18 cellular contexts compared by ENCODE assay signal in the genomic region with DNA sequence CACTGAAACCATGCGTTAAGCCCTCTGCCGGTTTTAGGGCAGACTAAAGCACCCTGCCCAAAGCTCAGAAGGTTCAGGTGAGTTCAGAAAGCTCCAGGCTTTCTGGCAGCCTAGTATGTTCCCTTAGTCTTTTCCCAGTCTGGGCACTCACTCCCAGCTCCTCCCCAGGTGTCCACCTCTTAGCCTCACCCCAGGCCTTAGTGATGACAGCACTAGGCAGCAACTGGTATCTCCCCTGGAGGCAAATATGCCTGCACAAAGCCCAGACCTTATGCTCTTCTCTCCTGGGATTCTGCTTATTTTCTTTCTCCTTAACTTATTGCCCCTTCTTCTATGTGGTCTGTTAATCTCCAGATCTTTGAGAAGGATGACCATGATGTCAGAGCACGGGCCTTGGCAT.
DNase-seq lines count a peak whose midpoint lies in the region; ATAC-seq and TF ChIP-seq lines count a peak whose summit lies in the region.
"Had no signal": no experiment of that assay in that cellular context is flagged by ENCODE, and none has a peak within 500 bp of the region (broad histone marks: within the 10 kb centered on the region; RNA-seq: fewer than 3 reads in every experiment).

No MANE protein-coding gene starts in this region.

- no peak overlapping the region for H3K27ac Mint-ChIP-seq in activated CD4-positive, alpha-beta T cell treated with anti-CD3 and anti-CD28 coated beads, Interleukin-2, amount 10 ng/mL, durations not matched to agents 7 days and 5 days

- ATAC-seq in GM21717 (IDR thresholded peaks at IDR 0.05; ENCODE audit: unreplicated experiment) (no peak), GM19351 (IDR thresholded peaks at IDR 0.05; ENCODE audit: unreplicated experiment) (no peak)

- no peak overlapping the region for H3K4me3 ChIP-seq in liver (ENCODE audit: low read depth in 1 of 3, low read length in 3 of 3)
- H3K4me3 ChIP-seq in suprapubic skin, result no peak overlapping the region
- H3K4me3 ChIP-seq: GM23248, MG63 had no signal

- H3K36me3 ChIP-seq in liver (ENCODE audit: control insufficient read depth in 4 of 4, insufficient read depth in 3 of 4, low read depth in 1 of 4, low read length in 3 of 4) (no peaks in the 10 kb centered on the region), suprapubic skin (no peaks in the 10 kb centered on the region)
- H3K36me3 ChIP-seq: MG63 had no signal

- no peaks in the 10 kb centered on the region for H3K27me3 ChIP-seq in liver (ENCODE audit: control insufficient read depth in 4 of 4, insufficient read depth in 4 of 4, low read length in 3 of 4)
- no peaks in the 10 kb centered on the region for H3K27me3 ChIP-seq in suprapubic skin
- H3K27me3 ChIP-seq: MG63 had no signal

- no peak overlapping the region for H3K9ac ChIP-seq in liver (ENCODE audit: low read depth in 1 of 2, low read length in 2 of 2)
- H3K9ac ChIP-seq: GM23248 had no signal

- H3K27ac ChIP-seq in VCaP, result peak overlapping the region; percentile 95
- H3K27ac ChIP-seq in liver (ENCODE audit: low read depth in 1 of 2, low read length in 2 of 2), result no peak overlapping the region
- H3K27ac ChIP-seq in suprapubic skin, result peak overlapping the region; percentile 68
- H3K27ac ChIP-seq: GM23248 had no signal

- no peaks in the 10 kb centered on the region for H3K9me3 ChIP-seq in liver (ENCODE audit: control insufficient read depth in 4 of 4, low read length in 3 of 4)
- no peaks in the 10 kb centered on the region for H3K9me3 ChIP-seq in suprapubic skin
- H3K9me3 ChIP-seq: MG63 had no signal

- POLR2A ChIA-PET in activated CD4-positive, alpha-beta T cell treated with anti-CD3 and anti-CD28 coated beads, Interleukin-2, amount 10 ng/mL, durations not matched to agents 7 days and 5 days (lab: Charles Lee), result no interaction called here

- no peak for TF ChIP-seq EP300 in suprapubic skin (IDR thresholded peaks at IDR 0.05)

- H3K9me3 Mint-ChIP-seq in activated CD4-positive, alpha-beta T cell treated with anti-CD3 and anti-CD28 coated beads, Interleukin-2, amount 10 ng/mL, durations not matched to agents 7 days and 5 days, result no peaks in the 10 kb centered on the region
- H3K9me3 Mint-ChIP-seq: CD8-positive, alpha-beta memory T cell had no signal

- TF ChIP-seq POLR2A in suprapubic skin (IDR thresholded peaks at IDR 0.05), result no peak

- DNase-seq in NCI-H146 (lab: John Stamatoyannopoulos, UW) (peak; percentile 10), NCI-H146 treated with DMSO at 0.1 percent for 48 hours (lab: John Stamatoyannopoulos, UW; ENCODE audit: unreplicated experiment) (no peak), suprapubic skin (ENCODE audit: low spot score in 2 of 2) (no peak)
- no peak for DNase-seq in activated CD4-positive, alpha-beta T cell treated with anti-CD3 and anti-CD28 coated beads, Interleukin-2, amount 10 ng/mL, durations not matched to agents 7 days and 5 days
- DNase-seq: CD8-positive, alpha-beta memory T cell; DMS79 treated with DMSO at 0.1 percent for 48 hours; GM23248; HCEC 1CT; MG63; NCI-H1105; NCI-H187; NCI-H345; NK-92 treated with Interleukin-12 subunit alpha and Interleukin-12 subunit beta, amount 100 ng/mL, for 24 hours; RPMI8226 had no signal

- no peak for TF ChIP-seq CTCF in VCaP (conservative IDR thresholded peaks at IDR 0.05)
- no peak for TF ChIP-seq CTCF in liver (IDR thresholded peaks at IDR 0.05; ENCODE audit: low read depth, low read length, missing input control)
- no peak for TF ChIP-seq CTCF in suprapubic skin (IDR thresholded peaks at IDR 0.05)

- H3K4me1 Mint-ChIP-seq in activated CD4-positive, alpha-beta T cell treated with anti-CD3 and anti-CD28 coated beads, Interleukin-2, amount 10 ng/mL, durations not matched to agents 7 days and 5 days, result peaks cover 8% of the 10 kb centered on the region

- no peaks in the 10 kb centered on the region for H3K36me3 Mint-ChIP-seq in activated CD4-positive, alpha-beta T cell treated with anti-CD3 and anti-CD28 coated beads, Interleukin-2, amount 10 ng/mL, durations not matched to agents 7 days and 5 days (ENCODE audit: low read depth)
- H3K36me3 Mint-ChIP-seq: CD8-positive, alpha-beta memory T cell had no signal

- H3K4me1 ChIP-seq in liver (ENCODE audit: control insufficient read depth in 4 of 4, insufficient read depth in 4 of 4, low read length in 3 of 4), result peaks cover 8 to 45% (median 23%) of the 10 kb centered on the region in 4 donors
- peaks cover 20% of the 10 kb centered on the region for H3K4me1 ChIP-seq in suprapubic skin

- no peak for TF ChIP-seq RAD21 in liver (IDR thresholded peaks at IDR 0.05)

- H3K4me3 Mint-ChIP-seq in activated CD4-positive, alpha-beta T cell treated with anti-CD3 and anti-CD28 coated beads, Interleukin-2, amount 10 ng/mL, durations not matched to agents 7 days and 5 days, result no peak overlapping the region
- H3K4me3 Mint-ChIP-seq: CD8-positive, alpha-beta memory T cell had no signal

- CTCF ChIA-PET in activated CD4-positive, alpha-beta T cell treated with anti-CD3 and anti-CD28 coated beads, Interleukin-2, amount 10 ng/mL, durations not matched to agents 7 days and 5 days (lab: Charles Lee), result interaction anchor here (0.6 to 1.8 kb wide), 3 partner anchors 9 to 1463 kb away, joined by 3 to 9 read pairs (median 3); no protein-coding TSS in a partner anchor

- WGBS in liver, result 59% methylated on average over 3 of the region's 3 CpGs
- 70% methylated on average over 3 of the region's 3 CpGs for WGBS in suprapubic skin

- H3K27me3 Mint-ChIP-seq in activated CD4-positive, alpha-beta T cell treated with anti-CD3 and anti-CD28 coated beads, Interleukin-2, amount 10 ng/mL, durations not matched to agents 7 days and 5 days, result peaks cover 3% of the 10 kb centered on the region
- H3K27me3 Mint-ChIP-seq: CD8-positive, alpha-beta memory T cell had no signal

TF ChIP-seq in liver, 16 proteins besides CTCF, POLR2A, EP300 and RAD21:
- TF ChIP-seq, protein P1, sequence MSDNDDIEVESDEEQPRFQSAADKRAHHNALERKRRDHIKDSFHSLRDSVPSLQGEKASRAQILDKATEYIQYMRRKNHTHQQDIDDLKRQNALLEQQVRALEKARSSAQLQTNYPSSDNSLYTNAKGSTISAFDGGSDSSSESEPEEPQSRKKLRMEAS (IDR thresholded peaks at IDR 0.05), result no peak
- peak; percentile 20 to 46 for TF ChIP-seq HNF4A (conservative IDR thresholded peaks at IDR 0.05)

Comparison
In these comparisons a context has a peak if more than half of its experiments do, and no peak if none do; other contexts are left out.
1. H3K27ac ChIP-seq: peak in VCaP (single experiment) and suprapubic skin (single experiment); none in liver (0 of 2).